In the genomic region with DNA sequence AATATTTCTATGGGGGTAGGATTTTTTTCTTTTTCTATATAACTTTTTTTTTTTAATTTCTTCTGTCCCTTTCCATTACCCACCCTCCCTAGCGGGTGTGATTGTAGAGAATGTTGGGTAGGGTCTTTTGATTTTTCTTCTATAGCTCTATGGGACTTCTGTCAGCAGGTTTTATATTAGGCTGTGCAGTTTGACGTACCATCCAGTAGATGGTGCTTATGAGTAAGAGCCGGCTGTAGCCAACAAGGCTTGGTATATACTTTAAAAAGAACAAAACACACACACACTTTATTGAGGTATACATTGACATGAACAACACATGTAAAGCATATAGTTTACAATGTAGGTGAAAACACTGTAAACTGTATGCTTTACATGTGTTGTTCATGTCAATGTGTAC, we compare ENCODE assay signal across 14 cellular contexts.
A peak's percentile ranks its signal among the peaks of the same experiment; 100 is the strongest.
DNase-seq lines count a peak whose midpoint lies in the region; ATAC-seq, FAIRE-seq and TF ChIP-seq lines count a peak whose summit lies in the region.
"Had no signal": no experiment of that assay in that cellular context is flagged by ENCODE, and none has a peak within 500 bp of the region (broad histone marks: within the 10 kb centered on the region; RNA-seq: fewer than 3 reads in every experiment).

No MANE protein-coding gene starts in this region.

- no peaks in the 10 kb centered on the region for H3K36me3 ChIP-seq in Caco-2 (ENCODE audit: control insufficient read depth, insufficient read depth, low read length)

- DNase-seq in Caco-2 (no peak), RKO (ENCODE audit: low spot score) (peak; percentile 35), glutamatergic neuron (no peak), MV-4-11 (lab: John Stamatoyannopoulos, UW) (no peak), SIG-M5 (lab: John Stamatoyannopoulos, UW) (no peak), HTR-8/SVneo (ENCODE audit: insufficient read length, low spot score) (no peak)
- DNase-seq in stimulated activated naive CD4-positive, alpha-beta T cell treated with Interleukin-2 at 50 U/mL for 16 hours (lab: John Stamatoyannopoulos, UW) = no peak
- DNase-seq: activated CD4-positive, CD25-positive, alpha-beta regulatory T cell treated with anti-CD3 and anti-CD28 coated beads, Interleukin-2, amount 50 U/mL, for 72 hours; DMS153; effector memory CD8-positive, alpha-beta T cell; immature natural killer cell had no signal

- H3K36me3 Mint-ChIP-seq in Caco-2 (ENCODE audit: insufficient read depth, unreplicated experiment) (no peaks in the 10 kb centered on the region), glutamatergic neuron (ENCODE audit: unreplicated experiment) (peaks cover 9% of the 10 kb centered on the region)
- H3K36me3 Mint-ChIP-seq: activated naive CD4-positive, alpha-beta T cell treated with anti-CD3 and anti-CD28 coated beads, Interleukin-2, amount 50 U/mL, for 24 hours; IgD-negative memory B cell; immature natural killer cell had no signal

- H3K27me3 ChIP-seq in Caco-2 (replicated peaks; ENCODE audit: control insufficient read depth, insufficient read depth, low read length) = no peaks in the 10 kb centered on the region

- no peak for FAIRE-seq in HTR-8/SVneo (lab: Jason Lieb, UNC)

- peak; percentile 50 for ATAC-seq in GM18502 (IDR thresholded peaks at IDR 0.05; ENCODE audit: poor library complexity, unreplicated experiment)
- ATAC-seq: effector memory CD8-positive, alpha-beta T cell had no signal

- H3K27ac Mint-ChIP-seq in Caco-2 (ENCODE audit: unreplicated experiment) = no peak overlapping the region
- no peak overlapping the region for H3K27ac Mint-ChIP-seq in glutamatergic neuron (ENCODE audit: unreplicated experiment)
- H3K27ac Mint-ChIP-seq: activated naive CD4-positive, alpha-beta T cell treated with anti-CD3 and anti-CD28 coated beads, Interleukin-2, amount 50 U/mL, for 24 hours; effector memory CD8-positive, alpha-beta T cell; IgD-negative memory B cell; immature natural killer cell had no signal

- H3K4me3 ChIP-seq in Caco-2 (ENCODE audit: low read depth, low read length) = no peak overlapping the region

- CTCF ChIA-PET in Caco-2 (lab: Charles Lee) = no interaction called here

- BruUV-seq in Caco-2 (replicated peaks; lab: Mats Ljungman, UMichigan) = no TSS peak

- H3K4me3 Mint-ChIP-seq in Caco-2 (ENCODE audit: unreplicated experiment) = no peak overlapping the region
- no peak overlapping the region for H3K4me3 Mint-ChIP-seq in glutamatergic neuron (ENCODE audit: unreplicated experiment)
- H3K4me3 Mint-ChIP-seq: activated naive CD4-positive, alpha-beta T cell treated with anti-CD3 and anti-CD28 coated beads, Interleukin-2, amount 50 U/mL, for 24 hours; effector memory CD8-positive, alpha-beta T cell; IgD-negative memory B cell; immature natural killer cell had no signal

- H3K27me3 Mint-ChIP-seq in Caco-2 (ENCODE audit: insufficient read depth, unreplicated experiment) (no peaks in the 10 kb centered on the region), glutamatergic neuron (ENCODE audit: unreplicated experiment) (no peaks in the 10 kb centered on the region)
- H3K27me3 Mint-ChIP-seq: activated naive CD4-positive, alpha-beta T cell treated with anti-CD3 and anti-CD28 coated beads, Interleukin-2, amount 50 U/mL, for 24 hours; effector memory CD8-positive, alpha-beta T cell; IgD-negative memory B cell had no signal

- H3K4me1 Mint-ChIP-seq in Caco-2 (ENCODE audit: low read depth, unreplicated experiment) (no peaks in the 10 kb centered on the region), glutamatergic neuron (ENCODE audit: low read depth, unreplicated experiment) (no peaks in the 10 kb centered on the region)
- H3K4me1 Mint-ChIP-seq: activated naive CD4-positive, alpha-beta T cell treated with anti-CD3 and anti-CD28 coated beads, Interleukin-2, amount 50 U/mL, for 24 hours; IgD-negative memory B cell; immature natural killer cell had no signal

- intact Hi-C loops in Caco-2 (cut with micrococcal nuclease; ENCODE audit: unreplicated experiment) = no loop called here

- no peaks in the 10 kb centered on the region for H3K9me3 Mint-ChIP-seq in Caco-2 (ENCODE audit: unreplicated experiment)
- H3K9me3 Mint-ChIP-seq in glutamatergic neuron (ENCODE audit: unreplicated experiment) = no peaks in the 10 kb centered on the region
- H3K9me3 Mint-ChIP-seq: activated naive CD4-positive, alpha-beta T cell treated with anti-CD3 and anti-CD28 coated beads, Interleukin-2, amount 50 U/mL, for 24 hours; effector memory CD8-positive, alpha-beta T cell; IgD-negative memory B cell had no signal

- TF ChIP-seq CTCF in Caco-2 (IDR thresholded peaks at IDR 0.05; ENCODE audit: insufficient read depth in 1 of 2, low read depth in 1 of 2, low read length in 1 of 2, severe bottlenecking in 1 of 2, unreplicated experiment in 1 of 2) (peak; percentile 12 to 23), glutamatergic neuron (IDR thresholded peaks at IDR 0.05; ENCODE audit: partially characterized antibody, unreplicated experiment) (peak; percentile 45)

- no peaks in the 10 kb centered on the region for H3K4me1 ChIP-seq in Caco-2

- H3K9me3 ChIP-seq in Caco-2 = no peaks in the 10 kb centered on the region

- POLR2A ChIA-PET in Caco-2 (lab: Charles Lee) = no interaction called here
